In genomic region chrX:30935985-30936384, GRCh38 we compare ENCODE assay signal across 11 cellular contexts. TPM values are rescaled to one million over a fixed set of nuclear protein-coding genes. Genes with fewer than 3 reads are reported as not detected.
A peak's percentile ranks its signal among the peaks of the same experiment; 100 is the strongest.
DNase-seq lines count a peak whose midpoint lies in the region; ATAC-seq and TF ChIP-seq lines count a peak whose summit lies in the region.
"Had no signal": no experiment of that assay in that cellular context is flagged by ENCODE, and none has a peak within 500 bp of the region (broad histone marks: within the 10 kb centered on the region; RNA-seq: fewer than 3 reads in every experiment).

No MANE protein-coding gene starts in this region.

- H3K9ac ChIP-seq in mammary epithelial cell (ENCODE audit: insufficient read depth, low read length) = no peak overlapping the region

- ATAC-seq in HG03135 (IDR thresholded peaks at IDR 0.05; ENCODE audit: unreplicated experiment) = no peak
- no peak for ATAC-seq in HG02623 (IDR thresholded peaks at IDR 0.05; ENCODE audit: unreplicated experiment)

- TF ChIP-seq CTCF in mammary epithelial cell (conservative IDR thresholded peaks at IDR 0.05 in 1 of 2, IDR thresholded peaks at IDR 0.05 in 1 of 2; ENCODE audit: extremely low read depth in 1 of 2, insufficient read depth in 1 of 2, low read depth in 1 of 2, low read length in 2 of 2) = peak; percentile 30 to 48

- intact Hi-C loops in mammary epithelial cell (cut with micrococcal nuclease) = loop anchor here (2.0 kb wide), 1 partner anchor 47 kb away; the partner anchor contains the start of gene TAB3

- in situ Hi-C loops in mammary epithelial cell (cut with MboI; ENCODE audit: low sequenced_read_pairs in 2 of 2) = no loop called here

- H3K4me1 ChIP-seq in mammary epithelial cell (ENCODE audit: insufficient read depth, low read length) = no peaks in the 10 kb centered on the region
- H3K4me1 ChIP-seq: vagina had no signal

- DNase-seq in CMK (ENCODE audit: low read depth) (peak; percentile 15), LHCN-M2 (ENCODE audit: low read depth) (peak; percentile 24), mammary epithelial cell (peak; percentile 19), medulla oblongata (ENCODE audit: extremely low spot score) (peak; percentile 2), NCI-H2029 (lab: John Stamatoyannopoulos, UW) (no peak)
- no peak for DNase-seq in stimulated activated CD4-positive, alpha-beta T cell treated with anti-CD3 and anti-CD28 coated beads, Interleukin-2, amount 100 ng/mL, for 48 hours
- DNase-seq: activated CD8-positive, alpha-beta memory T cell treated with anti-CD3 and anti-CD28 coated beads, Interleukin-2, amount 50 U/mL, for 48 hours; NCI-H446 had no signal

- H4K20me1 ChIP-seq in mammary epithelial cell (ENCODE audit: insufficient read depth, low read length) = no peaks in the 10 kb centered on the region

- H3K4me2 ChIP-seq in mammary epithelial cell (ENCODE audit: insufficient read depth, low read depth, low read length) = no peak overlapping the region

- BruUV-seq in mammary epithelial cell (replicated peaks; lab: Mats Ljungman, UMichigan) = no TSS peak

- H3K9me3 ChIP-seq in mammary epithelial cell (replicated peaks; ENCODE audit: insufficient read depth, low read length) = no peaks in the 10 kb centered on the region
- H3K9me3 ChIP-seq: vagina had no signal

- H2AFZ ChIP-seq in mammary epithelial cell (ENCODE audit: low read depth, low read length) = peak overlapping the region; percentile 58

- 6% methylated on average over 2 of the region's 2 CpGs for WGBS in mammary epithelial cell (ENCODE audit: low coverage, missing lambda C conversion rate)

- H3K27me3 ChIP-seq in mammary epithelial cell (ENCODE audit: insufficient read depth, low read length) = no peaks in the 10 kb centered on the region
- H3K27me3 ChIP-seq: vagina had no signal

- no peak overlapping the region for H3K27ac ChIP-seq in mammary epithelial cell (ENCODE audit: insufficient read depth, low read depth, low read length)
- H3K27ac ChIP-seq: vagina had no signal

- CTCF ChIA-PET in mammary epithelial cell (lab: Charles Lee; ENCODE audit: low non-redundant PET) = interaction anchor here (0.6 kb wide), 1 partner anchor 38 kb away, joined by 3 read pairs; no protein-coding TSS in a partner anchor

- dilution Hi-C loops in mammary epithelial cell (cut with HindIII; ENCODE audit: low sequenced_read_pairs) = no loop called here

- H3K79me2 ChIP-seq in mammary epithelial cell (ENCODE audit: insufficient read depth, low read length) = no peaks in the 10 kb centered on the region

- H3K4me3 ChIP-seq in mammary epithelial cell (replicated peaks in 1 of 3; ENCODE audit: insufficient read depth in 1 of 3, low read depth in 2 of 3, low read length in 3 of 3) = no peak overlapping the region
- H3K4me3 ChIP-seq: vagina had no signal

- no peaks in the 10 kb centered on the region for H3K36me3 ChIP-seq in mammary epithelial cell (ENCODE audit: insufficient read depth, low read length)
- H3K36me3 ChIP-seq: vagina had no signal

RNA-seq across cellular contexts. Expression of gene TAB3, which starts 46.9 kb away (rescaled TPM):
- total RNA-seq in LHCN-M2 (2014; rRNA removed) = 23.1 and 26.6 TPM in 2 replicates
- polyA plus RNA-seq in LHCN-M2 (2012) = 3.9 TPM
- total RNA-seq in mammary epithelial cell = 10 to 100 TPM; 34.1 to 55.5 TPM
- 25.6 TPM for polyA plus RNA-seq in mammary epithelial cell
- 24.9 TPM for polyA minus RNA-seq in mammary epithelial cell

Comparison
In these comparisons a context has a peak if more than half of its experiments do, and no peak if none do; other contexts are left out.
1. DNase-seq: peak in CMK (single experiment), LHCN-M2 (single experiment), mammary epithelial cell (single experiment) and medulla oblongata (single experiment); none in NCI-H2029 (single experiment) and stimulated activated CD4-positive, alpha-beta T cell treated with anti-CD3 and anti-CD28 coated beads, Interleukin-2, amount 100 ng/mL, for 48 hours (0 of 2).